8 cellular contexts compared by ENCODE assay signal in genomic region chr19:13033819-13034611, GRCh38. TPM values are rescaled to one million over a fixed set of nuclear protein-coding genes. Genes with fewer than 3 reads are reported as not detected.
DNase-seq lines count a peak whose midpoint lies in the region; ATAC-seq, FAIRE-seq and TF ChIP-seq lines count a peak whose summit lies in the region.

No MANE protein-coding gene starts in this region.

- H3K27ac ChIP-seq in endothelial cell of umbilical vein (ENCODE audit: insufficient read depth, low read depth, low read length) (no peak overlapping the region), muscle layer of duodenum (ENCODE audit: low read length) (peak overlapping the region; percentile 50), transverse colon (peak overlapping the region; percentile 79 to 87 (median 80))

- H3K4me2 ChIP-seq in endothelial cell of umbilical vein (ENCODE audit: insufficient read depth, low read length), result no peak overlapping the region

- in situ Hi-C loops in transverse colon (cut with MboI; ENCODE audit: low pct_ligation_motif_present in 1 of 4, low pct_unique_long_range_greater_than_20kb in 1 of 4, low sequenced_read_pairs in 3 of 4), result loop anchor here in 2 of 4 donors (10.0 kb wide), 1 partner anchor 49 kb away; no protein-coding TSS in a partner anchor

- peak; percentile 77 to 86 for TF ChIP-seq CTCF in endothelial cell of umbilical vein (IDR thresholded peaks at IDR 0.05; ENCODE audit: extremely low read depth in 1 of 2, insufficient read depth in 1 of 2, low read depth in 1 of 2, low read length in 2 of 2)
- TF ChIP-seq CTCF in transverse colon (IDR thresholded peaks at IDR 0.05), result peak; percentile 76 to 95 (median 84)

- POLR2A ChIA-PET in endothelial cell of umbilical vein (lab: Charles Lee), result interaction anchor here (0.6 to 1.2 kb wide), 3 partner anchors 20 to 143 kb away, joined by 3 to 5 read pairs (median 4); no protein-coding TSS in a partner anchor

- DNase-seq in NCI-H524 (lab: John Stamatoyannopoulos, UW), result peak; percentile 32 to 42
- DNase-seq in NCI-H524 treated with DMSO at 0.1 percent for 48 hours (lab: John Stamatoyannopoulos, UW), result no peak
- DNase-seq in NCI-H1694 (lab: John Stamatoyannopoulos, UW), result peak; percentile 17
- DNase-seq in activated CD4-positive, alpha-beta T cell treated with anti-CD3 and anti-CD28 coated beads for 48 hours, result peak; percentile 67
- DNase-seq in endothelial cell of umbilical vein (ENCODE audit: low read depth, low spot score), result no peak
- DNase-seq in transverse colon, result peak; percentile 88

- no peak for TF ChIP-seq POLR2A in endothelial cell of umbilical vein (IDR thresholded peaks at IDR 0.05; ENCODE audit: low read depth, low read length)
- peak; percentile 52 for TF ChIP-seq POLR2A in transverse colon (IDR thresholded peaks at IDR 0.05)

- no peak overlapping the region for H2AFZ ChIP-seq in endothelial cell of umbilical vein (ENCODE audit: low read depth, low read length)

- no peaks in the 10 kb centered on the region for H3K9me1 ChIP-seq in endothelial cell of umbilical vein (replicated peaks; ENCODE audit: control insufficient read depth, extremely low read depth, insufficient read depth, low read length)

- H3K4me1 ChIP-seq in endothelial cell of umbilical vein (ENCODE audit: control insufficient read depth, extremely low read depth, insufficient read depth, low read length) (peaks cover 15% of the 10 kb centered on the region), muscle layer of duodenum (ENCODE audit: control insufficient read depth in 1 of 2, insufficient read depth in 2 of 2, low read length in 2 of 2) (peaks cover 40 to 92% of the 10 kb centered on the region in 2 donors), transverse colon (peaks cover 68 to 99% (median 79%) of the 10 kb centered on the region in 4 donors)

- no peak for ATAC-seq in GM18519 (IDR thresholded peaks at IDR 0.05; ENCODE audit: low FRiP score, unreplicated experiment)

- H3K36me3 ChIP-seq in endothelial cell of umbilical vein (ENCODE audit: control insufficient read depth in 2 of 2, extremely low read depth in 1 of 2, insufficient read depth in 2 of 2, low read length in 2 of 2), result no peaks in the 10 kb centered on the region
- H3K36me3 ChIP-seq in muscle layer of duodenum (ENCODE audit: control insufficient read depth in 1 of 2, insufficient read depth in 2 of 2, low read length in 2 of 2), result no peaks in the 10 kb centered on the region
- H3K36me3 ChIP-seq in transverse colon, result no peaks in the 10 kb centered on the region

- dilution Hi-C loops in endothelial cell of umbilical vein (cut with MboI; ENCODE audit: extremely low pct_ligation_motif_present, low sequenced_read_pairs), result no loop called here

- no peak overlapping the region for H3K9ac ChIP-seq in endothelial cell of umbilical vein (replicated peaks; ENCODE audit: extremely low read depth, insufficient read depth, low read length)

- H3K9me3 ChIP-seq in endothelial cell of umbilical vein (replicated peaks; ENCODE audit: control insufficient read depth, insufficient read depth, low read length) (no peaks in the 10 kb centered on the region), muscle layer of duodenum (ENCODE audit: control insufficient read depth in 1 of 2, low read length in 2 of 2) (no peaks in the 10 kb centered on the region), transverse colon (no peaks in the 10 kb centered on the region)

- no peak overlapping the region for H3K4me3 ChIP-seq in endothelial cell of umbilical vein (replicated peaks in 1 of 3; ENCODE audit: insufficient read depth in 1 of 3, low read depth in 1 of 3, low read length in 3 of 3)
- H3K4me3 ChIP-seq in muscle layer of duodenum (ENCODE audit: low read depth in 1 of 2, low read length in 2 of 2), result no peak overlapping the region
- no peak overlapping the region for H3K4me3 ChIP-seq in transverse colon

- CTCF ChIA-PET in endothelial cell of umbilical vein (lab: Charles Lee), result interaction anchor here (0.6 to 8.2 kb wide), 28 partner anchors 9 to 214 kb away, joined by 3 to 463 read pairs (median 6); partner anchors contain the start of gene NFIX

- FAIRE-seq in endothelial cell of umbilical vein (lab: Jason Lieb, UNC), result peak; percentile 82

- intact Hi-C loops in endothelial cell of umbilical vein (cut with micrococcal nuclease) (loop anchor here (1.0 to 5.0 kb wide), 3 partner anchors 27 to 58 kb away; no protein-coding TSS in a partner anchor), transverse colon (cut with DNase I; ENCODE audit: low total_unique reads) (loop anchor here (5.0 kb wide), 1 partner anchor 37 kb away; the partner anchor contains the start of gene NFIX)

- 36% methylated on average over 8 of the region's 8 CpGs; no CpG with 5 or more reads in 1 of the 2 donors for WGBS in transverse colon (ENCODE audit: low coverage in 1 of 2), 2 donors

- H3K27me3 ChIP-seq in endothelial cell of umbilical vein (ENCODE audit: control insufficient read depth in 2 of 2, insufficient read depth in 2 of 2, low read length in 2 of 2) (no peaks in the 10 kb centered on the region), muscle layer of duodenum (ENCODE audit: low read depth, low read length) (no peaks in the 10 kb centered on the region), transverse colon (no peaks in the 10 kb centered on the region)

- no peaks in the 10 kb centered on the region for H4K20me1 ChIP-seq in endothelial cell of umbilical vein (replicated peaks; ENCODE audit: control insufficient read depth, extremely low read depth, insufficient read depth, low read length)

- peak; percentile 29 for TF ChIP-seq EP300 in transverse colon (IDR thresholded peaks at IDR 0.05; ENCODE audit: low read depth)

- no TSS peak for BruUV-seq in endothelial cell of umbilical vein (replicated peaks; lab: Mats Ljungman, UMichigan)

- no peaks in the 10 kb centered on the region for H3K79me2 ChIP-seq in endothelial cell of umbilical vein (ENCODE audit: control insufficient read depth, insufficient read depth, low read length)

TF ChIP-seq in endothelial cell of umbilical vein, 7 proteins besides CTCF, POLR2A, EP300 and RAD21:
- TF ChIP-seq MAX (IDR thresholded peaks at IDR 0.05; ENCODE audit: insufficient read depth, insufficient read length), result no peak
- no peak for TF ChIP-seq POLR2AphosphoS5 (IDR thresholded peaks at IDR 0.05; ENCODE audit: insufficient read depth, low read depth, low read length)
- no peak for TF ChIP-seq FOS (IDR thresholded peaks at IDR 0.05; ENCODE audit: borderline replicate concordance, insufficient read depth, low read length)
- no peak for TF ChIP-seq JUN (IDR thresholded peaks at IDR 0.05; ENCODE audit: borderline replicate concordance, insufficient read depth, insufficient read length, low read depth)

RNA-seq across cellular contexts. Expression of gene NFIX, which starts 38.7 kb away (rescaled TPM):
- total RNA-seq in endothelial cell of umbilical vein, result 18.7 and 37.7 TPM in 2 replicates
- 8.7 and 9.8 TPM in 2 replicates for polyA plus RNA-seq in endothelial cell of umbilical vein
- 11.9 and 12.6 TPM in 2 replicates for polyA plus RNA-seq in endothelial cell of umbilical vein (2011; cell fraction: cytosol; rRNA removed)
- polyA plus RNA-seq in endothelial cell of umbilical vein (2011; cell fraction: nucleus; rRNA removed), result 8.6 and 11.6 TPM in 2 replicates
- 22.4 and 30.5 TPM in 2 replicates for polyA plus RNA-seq in endothelial cell of umbilical vein (2012)
- 7.3 and 7.7 TPM in 2 replicates for polyA minus RNA-seq in endothelial cell of umbilical vein
- 1.3 TPM for polyA minus RNA-seq in endothelial cell of umbilical vein (2011; cell fraction: cytosol; rRNA and poly(A)+ RNA removed)
- 5.5 and 7.2 TPM in 2 replicates for polyA minus RNA-seq in endothelial cell of umbilical vein (2011; cell fraction: nucleus; rRNA and poly(A)+ RNA removed)
- total RNA-seq in transverse colon, result 10 to 100 TPM; 25.4 to 53.1 (median 29.3) TPM

Comparison
In these comparisons a context has a peak if more than half of its experiments do, and no peak if none do; other contexts are left out.
1. DNase-seq: peak in NCI-H524 (2 of 2), NCI-H1694 (single experiment), activated CD4-positive, alpha-beta T cell treated with anti-CD3 and anti-CD28 coated beads for 48 hours (single experiment) and transverse colon (single experiment); none in NCI-H524 treated with DMSO at 0.1 percent for 48 hours (single experiment) and endothelial cell of umbilical vein (single experiment).